In genomic region chr15:101463696-101464095, GRCh38 we compare ENCODE assay signal across 8 cellular contexts. TPM values are rescaled to one million over a fixed set of nuclear protein-coding genes. Genes with fewer than 3 reads are reported as not detected.
DNase-seq lines count a peak whose midpoint lies in the region; ATAC-seq and TF ChIP-seq lines count a peak whose summit lies in the region.
"Not testable (repeated sequence)": the region's sequence is repeated elsewhere in the genome, so short reads cannot be mapped to it uniquely, and the experiment has no call there.
"Had no signal": no experiment of that assay in that cellular context is flagged by ENCODE, and none has a peak within 500 bp of the region (broad histone marks: within the 10 kb centered on the region; RNA-seq: fewer than 3 reads in every experiment).

No MANE protein-coding gene starts in this region.

- not testable (repeated sequence) for DNase-seq in DND-41; hepatocyte (ENCODE audit: low spot score); testis
- DNase-seq in activated CD8-positive, alpha-beta memory T cell treated with anti-CD3 and anti-CD28 coated beads, Interleukin-2, amount 50 U/mL, for 48 hours = peak; percentile 1
- DNase-seq in coronary artery (ENCODE audit: low spot score) = peak; percentile 4
- DNase-seq in left lobe of liver (ENCODE audit: low spot score) = peak; percentile 24
- peak; percentile 83 to 91 for DNase-seq in trophoblast cell

- ATAC-seq in DND-41 (ENCODE audit: insufficient read depth, low read depth); left lobe of liver: not testable (repeated sequence)

- H2BK120ac ChIP-seq in trophoblast cell (ENCODE audit: insufficient read depth, low read length, poor library complexity) = not testable (repeated sequence)

- not testable (repeated sequence) for H3K9me3 ChIP-seq in DND-41 (ENCODE audit: insufficient read depth, low read length, severe bottlenecking); hepatocyte (ENCODE audit: low read depth); trophoblast cell (ENCODE audit: insufficient read depth, low read depth, low read length); testis

- intact Hi-C loops in testis (cut with DNase I; ENCODE audit: low total_unique reads) = not testable (repeated sequence)

- H3K18ac ChIP-seq in trophoblast cell (ENCODE audit: low read length) = not testable (repeated sequence)

- 81% methylated on average over 5 of the region's 5 CpGs for WGBS in hepatocyte (ENCODE audit: low lambda C conversion rate, missing lambda C conversion rate)
- no CpG with 5 or more reads among the region's 5 CpGs for WGBS in trophoblast cell (ENCODE audit: extremely low coverage, insufficient coverage, insufficient read length)
- WGBS in testis, 2 donors = 82 to 86% methylated on average over 5 of the region's 5 CpGs

- not testable (repeated sequence) for H3K9me2 ChIP-seq in hepatocyte (replicated peaks; ENCODE audit: insufficient read depth)

- not testable (repeated sequence) for H4K20me1 ChIP-seq in DND-41 (ENCODE audit: insufficient read depth, low read length); hepatocyte (ENCODE audit: insufficient read depth, poor library complexity, severe bottlenecking)

- not testable (repeated sequence) for H3K14ac ChIP-seq in trophoblast cell (ENCODE audit: low read length)

- peak overlapping the region; percentile 22; the same call in 1 of the 2 replicates for H3K27ac ChIP-seq in DND-41 (ENCODE audit: low read length)
- not testable (repeated sequence) for H3K27ac ChIP-seq in coronary artery; trophoblast cell (ENCODE audit: low read depth, low read length)
- peak overlapping the region; percentile 65 for H3K27ac ChIP-seq in hepatocyte
- H3K27ac ChIP-seq in testis = peak overlapping the region; percentile 45 to 66

- not testable (repeated sequence) for H3K4ac ChIP-seq in trophoblast cell (ENCODE audit: low read depth, low read length)

- TF ChIP-seq POLR2A in testis (IDR thresholded peaks at IDR 0.05) = not testable (repeated sequence)

- H3K4me1 ChIP-seq in DND-41 (ENCODE audit: insufficient read depth, low read length) = peaks cover 35% of the 10 kb centered on the region
- H3K4me1 ChIP-seq in hepatocyte (ENCODE audit: insufficient read depth); trophoblast cell (ENCODE audit: control insufficient read depth in 1 of 2, insufficient read depth in 2 of 2, low read length in 2 of 2); testis: not testable (repeated sequence)

- not testable (repeated sequence) for H2BK12ac ChIP-seq in trophoblast cell (ENCODE audit: low read length)

- H4K12ac ChIP-seq in trophoblast cell (ENCODE audit: low read depth, low read length) = not testable (repeated sequence)

- TF ChIP-seq CTCF in DND-41 (IDR thresholded peaks at IDR 0.05; ENCODE audit: borderline replicate concordance, extremely low read depth, low read length, poor library complexity, severe bottlenecking); coronary artery (IDR thresholded peaks at IDR 0.05); hepatocyte (IDR thresholded peaks at IDR 0.05; ENCODE audit: poor library complexity); testis (IDR thresholded peaks at IDR 0.05): not testable (repeated sequence)

- H2AFZ ChIP-seq in DND-41 (ENCODE audit: low read depth, low read length); hepatocyte; trophoblast cell (ENCODE audit: insufficient read depth, low read length, poor library complexity): not testable (repeated sequence)

- not testable (repeated sequence) for H4K91ac ChIP-seq in trophoblast cell (ENCODE audit: low read depth, low read length)

- H3K79me1 ChIP-seq in trophoblast cell (ENCODE audit: low read length) = not testable (repeated sequence)

- H3K4me3 ChIP-seq in DND-41 (ENCODE audit: low read depth in 1 of 2, low read length in 2 of 2); coronary artery; hepatocyte; trophoblast cell (ENCODE audit: low read depth, low read length); testis: not testable (repeated sequence)

- H2AK5ac ChIP-seq in trophoblast cell (ENCODE audit: low read length) = not testable (repeated sequence)

- not testable (repeated sequence) for H3K9ac ChIP-seq in DND-41 (ENCODE audit: low read depth, low read length); trophoblast cell (ENCODE audit: low read length)

- not testable (repeated sequence) for H3K4me2 ChIP-seq in DND-41 (ENCODE audit: insufficient read depth, low read length); trophoblast cell (ENCODE audit: low read length)
- H3K4me2 ChIP-seq in hepatocyte = peak overlapping the region; percentile 27

- not testable (repeated sequence) for H3K79me2 ChIP-seq in DND-41 (ENCODE audit: insufficient read depth, low read length); trophoblast cell (ENCODE audit: control insufficient read depth, insufficient read depth, low read length, poor library complexity)
- H3K79me2 ChIP-seq in hepatocyte = peaks cover 15% of the 10 kb centered on the region

- H3K27me3 ChIP-seq in DND-41 (ENCODE audit: insufficient read depth, low read length, poor library complexity); hepatocyte; trophoblast cell (ENCODE audit: insufficient read depth, low read length); testis: not testable (repeated sequence)

- not testable (repeated sequence) for H3K36me3 ChIP-seq in DND-41 (ENCODE audit: insufficient read depth, low read length); hepatocyte (replicated peaks; ENCODE audit: insufficient read depth, low read depth); trophoblast cell (ENCODE audit: control insufficient read depth in 1 of 2, insufficient read depth in 2 of 2, low read length in 2 of 2); testis (ENCODE audit: low read depth, missing control alignments)

- not testable (repeated sequence) for H3K23ac ChIP-seq in trophoblast cell (ENCODE audit: low read length)

- not testable (repeated sequence) for H2BK5ac ChIP-seq in trophoblast cell (ENCODE audit: low read depth, low read length, poor library complexity)

- not testable (repeated sequence) for H4K8ac ChIP-seq in trophoblast cell (ENCODE audit: low read depth, low read length)

RNA-seq across cellular contexts. Expression of gene PCSK6, which starts 25.8 kb away (rescaled TPM):
- total RNA-seq in hepatocyte (40.5 and 52.5 TPM in 2 replicates), left lobe of liver (180 TPM), testis (100 to 1,000 TPM in 1 of 2 donors, 10 to 100 TPM in 1; 95.4 to 156 TPM)
- polyA plus RNA-seq in hepatocyte (31.7 and 36.0 TPM in 2 replicates), testis (ENCODE audit: insufficient read depth, low read depth, low replicate concordance) (43.9 TPM)
- 9.3 and 10.2 TPM in 2 replicates for polyA plus RNA-seq in trophoblast cell (2013)
- total RNA-seq: HFFc6 had no signal
